Comparison of ENCODE assay signal across 19 cellular contexts in the genomic region with DNA sequence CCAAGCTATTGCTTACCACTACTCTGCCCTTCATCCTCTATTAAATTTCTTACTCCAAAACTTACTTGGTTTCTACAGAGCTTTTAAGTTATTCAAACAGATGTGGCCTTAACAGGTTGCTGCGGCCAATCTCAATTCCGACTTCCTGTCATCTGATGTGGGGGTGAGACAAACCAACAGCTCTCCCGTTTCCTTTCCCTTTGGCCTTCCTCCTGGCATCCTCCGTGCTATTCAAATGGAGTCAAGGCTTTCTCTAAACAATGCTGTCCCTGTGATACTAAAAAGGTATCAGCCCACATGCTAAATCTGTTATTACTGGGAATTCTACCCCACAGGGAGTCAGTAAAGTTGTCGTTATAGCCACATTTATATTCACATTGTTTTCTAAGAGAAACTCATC. TPM values are rescaled to one million over a fixed set of nuclear protein-coding genes. Genes with fewer than 3 reads are reported as not detected.
DNase-seq lines count a peak whose midpoint lies in the region; ATAC-seq and TF ChIP-seq lines count a peak whose summit lies in the region.
"Had no signal": no experiment of that assay in that cellular context is flagged by ENCODE, and none has a peak within 500 bp of the region (broad histone marks: within the 10 kb centered on the region; RNA-seq: fewer than 3 reads in every experiment).

No MANE protein-coding gene starts in this region.

- H3K27ac ChIP-seq in mammary epithelial cell (ENCODE audit: insufficient read depth, low read depth, low read length) (no peak overlapping the region), stomach smooth muscle (ENCODE audit: low read length) (peak overlapping the region; percentile 37)
- no peak overlapping the region for H3K27ac ChIP-seq in CD4-positive, alpha-beta T cell (ENCODE audit: low read depth, low read length)
- H3K27ac ChIP-seq: A549 had no signal

- no peaks in the 10 kb centered on the region for H3K27me3 ChIP-seq in mammary epithelial cell (ENCODE audit: insufficient read depth, low read length)
- no peaks in the 10 kb centered on the region for H3K27me3 ChIP-seq in stomach smooth muscle (ENCODE audit: control insufficient read depth in 1 of 2, insufficient read depth in 2 of 2, low read length in 2 of 2)
- no peaks in the 10 kb centered on the region for H3K27me3 ChIP-seq in CD4-positive, alpha-beta T cell (ENCODE audit: control insufficient read depth, insufficient read depth, low read length)
- H3K27me3 ChIP-seq: BE2C had no signal

- intact Hi-C loops in MCF 10A (cut with micrococcal nuclease) (no loop called here), mammary epithelial cell (cut with micrococcal nuclease) (no loop called here), left ventricle myocardium superior (cut with micrococcal nuclease) (no loop called here)
- intact Hi-C loops in CD4-positive, alpha-beta T cell (cut with DNase I, micrococcal nuclease): no loop called here

- peaks cover 58% of the 10 kb centered on the region for H3K79me2 ChIP-seq in mammary epithelial cell (ENCODE audit: insufficient read depth, low read length)

- H3K9me3 Mint-ChIP-seq in MCF 10A (ENCODE audit: unreplicated experiment): no peaks in the 10 kb centered on the region
- no peaks in the 10 kb centered on the region for H3K9me3 Mint-ChIP-seq in CD4-positive, alpha-beta T cell
- H3K9me3 Mint-ChIP-seq: activated naive CD8-positive, alpha-beta T cell treated with anti-CD3 and anti-CD28 coated beads, Interleukin-2, amount 50 U/mL, for 24 hours; brain; dendritic cell treated with granulocyte-macrophage colony-stimulating factor and Interleukin-4, amounts not matched to agents 40 ng/mL and 50 ng/mL, for 4 days had no signal

- H3K27ac Mint-ChIP-seq in MCF 10A (ENCODE audit: low read depth, unreplicated experiment): peak overlapping the region; percentile 82
- no peak overlapping the region for H3K27ac Mint-ChIP-seq in CD4-positive, alpha-beta T cell
- H3K27ac Mint-ChIP-seq: activated CD8-positive, alpha-beta memory T cell treated with anti-CD3 and anti-CD28 coated beads, Interleukin-2, amount 10 ng/mL, durations not matched to agents 7 days and 5 days; activated naive CD8-positive, alpha-beta T cell treated with anti-CD3 and anti-CD28 coated beads, Interleukin-2, amount 50 U/mL, for 24 hours; brain; dendritic cell treated with granulocyte-macrophage colony-stimulating factor and Interleukin-4, amounts not matched to agents 40 ng/mL and 50 ng/mL, for 4 days had no signal

- POLR2A ChIA-PET in MCF 10A (lab: Yijun Ruan, JAX): interaction anchor here (0.9 to 1.5 kb wide), 4 partner anchors 9 to 24 kb away, joined by 3 to 11 read pairs (median 6); partner anchors contain the start of genes MRRF and RBM18
- POLR2A ChIA-PET in CD4-positive, alpha-beta T cell (lab: Charles Lee): interaction anchor here (1.3 kb wide), 1 partner anchor 12 kb away, joined by 3 read pairs; the partner anchor contains the start of genes MRRF and RBM18

- peaks cover 10% of the 10 kb centered on the region for H3K4me1 ChIP-seq in mammary epithelial cell (ENCODE audit: insufficient read depth, low read length)
- no peaks in the 10 kb centered on the region for H3K4me1 ChIP-seq in stomach smooth muscle (ENCODE audit: control insufficient read depth, insufficient read depth, low read length)
- H3K4me1 ChIP-seq: A549, BE2C had no signal

- H3K36me3 ChIP-seq in mammary epithelial cell (ENCODE audit: insufficient read depth, low read length) (peaks cover 22% of the 10 kb centered on the region), stomach smooth muscle (ENCODE audit: control insufficient read depth in 2 of 2, insufficient read depth in 2 of 2, low read length in 2 of 2) (peaks cover 18 to 28% of the 10 kb centered on the region in 2 donors)

- CTCF ChIA-PET in MCF 10A (lab: Yijun Ruan, JAX) (interaction anchor here (1.2 kb wide), 1 partner anchor 200 kb away, joined by 3 read pairs; no protein-coding TSS in a partner anchor), mammary epithelial cell (lab: Charles Lee; ENCODE audit: low non-redundant PET) (no interaction called here)
- CTCF ChIA-PET in CD4-positive, alpha-beta T cell (lab: Charles Lee): no interaction called here

- no peaks in the 10 kb centered on the region for H3K9me3 ChIP-seq in mammary epithelial cell (replicated peaks; ENCODE audit: insufficient read depth, low read length)
- H3K9me3 ChIP-seq in stomach smooth muscle (ENCODE audit: control insufficient read depth in 2 of 2, low read length in 2 of 2): no peaks in the 10 kb centered on the region
- H3K9me3 ChIP-seq in CD4-positive, alpha-beta T cell (ENCODE audit: control insufficient read depth, low read length): no peaks in the 10 kb centered on the region
- H3K9me3 ChIP-seq: A549 had no signal

- no peak overlapping the region for H3K4me3 Mint-ChIP-seq in MCF 10A (ENCODE audit: unreplicated experiment)
- H3K4me3 Mint-ChIP-seq in CD4-positive, alpha-beta T cell: no peak overlapping the region
- H3K4me3 Mint-ChIP-seq: activated CD8-positive, alpha-beta memory T cell treated with anti-CD3 and anti-CD28 coated beads, Interleukin-2, amount 10 ng/mL, durations not matched to agents 7 days and 5 days; activated naive CD8-positive, alpha-beta T cell treated with anti-CD3 and anti-CD28 coated beads, Interleukin-2, amount 50 U/mL, for 24 hours; brain; dendritic cell treated with granulocyte-macrophage colony-stimulating factor and Interleukin-4, amounts not matched to agents 40 ng/mL and 50 ng/mL, for 4 days had no signal

- 49% methylated on average over 5 of the region's 5 CpGs for WGBS in mammary epithelial cell (ENCODE audit: low coverage, missing lambda C conversion rate)

- H4K20me1 ChIP-seq in mammary epithelial cell (ENCODE audit: insufficient read depth, low read length): no peaks in the 10 kb centered on the region

- no peaks in the 10 kb centered on the region for H3K27me3 Mint-ChIP-seq in MCF 10A (ENCODE audit: insufficient read depth, unreplicated experiment)
- H3K27me3 Mint-ChIP-seq in CD4-positive, alpha-beta T cell: no peaks in the 10 kb centered on the region
- H3K27me3 Mint-ChIP-seq: activated CD8-positive, alpha-beta memory T cell treated with anti-CD3 and anti-CD28 coated beads, Interleukin-2, amount 10 ng/mL, durations not matched to agents 7 days and 5 days; activated naive CD8-positive, alpha-beta T cell treated with anti-CD3 and anti-CD28 coated beads, Interleukin-2, amount 50 U/mL, for 24 hours; dendritic cell treated with granulocyte-macrophage colony-stimulating factor and Interleukin-4, amounts not matched to agents 40 ng/mL and 50 ng/mL, for 4 days had no signal

- peaks cover 13% of the 10 kb centered on the region for H3K4me1 Mint-ChIP-seq in MCF 10A (ENCODE audit: insufficient read depth, unreplicated experiment)
- peaks cover 18% of the 10 kb centered on the region for H3K4me1 Mint-ChIP-seq in CD4-positive, alpha-beta T cell (ENCODE audit: low read depth)
- H3K4me1 Mint-ChIP-seq: activated CD8-positive, alpha-beta memory T cell treated with anti-CD3 and anti-CD28 coated beads, Interleukin-2, amount 10 ng/mL, durations not matched to agents 7 days and 5 days; activated naive CD8-positive, alpha-beta T cell treated with anti-CD3 and anti-CD28 coated beads, Interleukin-2, amount 50 U/mL, for 24 hours had no signal

- H2AFZ ChIP-seq in mammary epithelial cell (ENCODE audit: low read depth, low read length): no peak overlapping the region

- H3K36me3 Mint-ChIP-seq in MCF 10A (ENCODE audit: insufficient read depth, unreplicated experiment): peaks cover 79% of the 10 kb centered on the region
- peaks cover 79% of the 10 kb centered on the region for H3K36me3 Mint-ChIP-seq in CD4-positive, alpha-beta T cell (ENCODE audit: low read depth)

- BruUV-seq in MCF 10A (replicated peaks; lab: Mats Ljungman, UMichigan) (no TSS peak), mammary epithelial cell (replicated peaks; lab: Mats Ljungman, UMichigan) (no TSS peak)

- H3K4me3 ChIP-seq in mammary epithelial cell (replicated peaks in 1 of 3; ENCODE audit: insufficient read depth in 1 of 3, low read depth in 2 of 3, low read length in 3 of 3): no peak overlapping the region
- H3K4me3 ChIP-seq in stomach smooth muscle (ENCODE audit: low read length in 2 of 2): no peak overlapping the region
- H3K4me3 ChIP-seq: A549 had no signal

- DNase-seq in MCF 10A (ENCODE audit: unreplicated experiment) (no peak), mammary epithelial cell (no peak), dermis microvascular lymphatic vessel endothelial cell (ENCODE audit: low read depth in 2 of 2) (peak; percentile 70 to 79), left ventricle myocardium superior (no peak), OCI-M1 (lab: John Stamatoyannopoulos, UW) (no peak)
- DNase-seq in CD4-positive, alpha-beta T cell: no peak
- DNase-seq: activated CD4-positive, alpha-beta T cell treated with anti-CD3 and anti-CD28 coated beads for 4 hours; activated CD8-positive, alpha-beta memory T cell treated with anti-CD3 and anti-CD28 coated beads, Interleukin-2, amount 10 ng/mL, durations not matched to agents 7 days and 5 days; activated naive CD8-positive, alpha-beta T cell treated with anti-CD3 and anti-CD28 coated beads, Interleukin-2, amount 50 U/mL, for 24 hours; BE2C; Calu3; NCI-H1417 treated with DMSO at 0.1 percent for 48 hours; NCI-H526; stimulated activated CD4-positive, alpha-beta T cell treated with anti-CD3 and anti-CD28 coated beads, Interleukin-12 subunit alpha, Interleukin-12 subunit beta, amount 100 ng/mL, for 4 hours had no signal

- H3K9ac ChIP-seq in mammary epithelial cell (ENCODE audit: insufficient read depth, low read length) (no peak overlapping the region), stomach smooth muscle (ENCODE audit: low read length in 2 of 2) (no peak overlapping the region)

- in situ Hi-C loops in mammary epithelial cell (cut with MboI; ENCODE audit: low sequenced_read_pairs in 2 of 2): no loop called here

- TF ChIP-seq CTCF in MCF 10A (IDR thresholded peaks at IDR 0.05; ENCODE audit: unreplicated experiment): no peak
- no peak for TF ChIP-seq CTCF in mammary epithelial cell (conservative IDR thresholded peaks at IDR 0.05 in 1 of 2, IDR thresholded peaks at IDR 0.05 in 1 of 2; ENCODE audit: extremely low read depth in 1 of 2, insufficient read depth in 1 of 2, low read depth in 1 of 2, low read length in 2 of 2)
- no peak for TF ChIP-seq CTCF in CD4-positive, alpha-beta T cell (IDR thresholded peaks at IDR 0.05)

- H3K4me2 ChIP-seq in mammary epithelial cell (ENCODE audit: insufficient read depth, low read depth, low read length): no peak overlapping the region
- H3K4me2 ChIP-seq: A549 had no signal

- dilution Hi-C loops in mammary epithelial cell (cut with HindIII; ENCODE audit: low sequenced_read_pairs): no loop called here

- ATAC-seq in left ventricle myocardium superior (peak; percentile 63), GM21367 (IDR thresholded peaks at IDR 0.05; ENCODE audit: unreplicated experiment) (no peak)
- no peak for ATAC-seq in CD4-positive, alpha-beta T cell (ENCODE audit: poor library complexity)
- ATAC-seq: A549; activated CD8-positive, alpha-beta memory T cell treated with anti-CD3 and anti-CD28 coated beads, Interleukin-2, amount 10 ng/mL, durations not matched to agents 7 days and 5 days; activated naive CD8-positive, alpha-beta T cell treated with anti-CD3 and anti-CD28 coated beads, Interleukin-2, amount 50 U/mL, for 24 hours had no signal

RNA-seq across cellular contexts. Expression of gene RBM18, which starts 11.8 kb away (rescaled TPM):
- total RNA-seq in MCF 10A (2022): 39.9 and 44.4 TPM in 2 replicates
- total RNA-seq in mammary epithelial cell: 10 to 100 TPM; 14.3 to 39.7 TPM
- 22.6 TPM for polyA plus RNA-seq in mammary epithelial cell
- 22.0 TPM for polyA minus RNA-seq in mammary epithelial cell
- 5.3 and 5.7 TPM in 2 replicates for total RNA-seq in dermis microvascular lymphatic vessel endothelial cell
- 41.8 TPM for total RNA-seq in left ventricle myocardium superior
- total RNA-seq in CD4-positive, alpha-beta T cell: 10 to 100 TPM; 25.9 to 27.0 TPM

RNA-seq across cellular contexts. Expression of gene MRRF, which starts 11.9 kb away (rescaled TPM):
- total RNA-seq in MCF 10A (2022) (73.0 and 90.3 TPM in 2 replicates), mammary epithelial cell (10 to 100 TPM; 43.0 to 52.0 TPM), dermis microvascular lymphatic vessel endothelial cell (29.8 and 34.1 TPM in 2 replicates), left ventricle myocardium superior (41.3 TPM)
- 65.8 TPM for polyA plus RNA-seq in mammary epithelial cell
- polyA minus RNA-seq in mammary epithelial cell: 33.9 TPM
- total RNA-seq in CD4-positive, alpha-beta T cell: 10 to 100 TPM; 18.4 to 18.7 TPM

RNA-seq across cellular contexts. Expression of gene LHX6, which starts 24.0 kb away (rescaled TPM):
- total RNA-seq in MCF 10A (2022) (0.26 TPM in 1 of 2 replicates, not detected in the other), mammary epithelial cell (10 to 100 TPM in 1 of 2 donors, 1 to 10 TPM in 1; 4.5 to 22.3 TPM), dermis microvascular lymphatic vessel endothelial cell (1.9 and 3.2 TPM in 2 replicates), left ventricle myocardium superior (8.0 TPM)
- polyA plus RNA-seq in mammary epithelial cell: 3.0 TPM
- 0.83 TPM for polyA minus RNA-seq in mammary epithelial cell
- total RNA-seq in CD4-positive, alpha-beta T cell: not detected
- total RNA-seq: activated CD8-positive, alpha-beta memory T cell treated with anti-CD3 and anti-CD28 coated beads, Interleukin-2, amount 10 ng/mL, durations not matched to agents 7 days and 5 days had no signal

Comparison
In these comparisons a context has a peak if more than half of its experiments do, and no peak if none do; other contexts are left out.
1. DNase-seq: peak in dermis microvascular lymphatic vessel endothelial cell (2 of 2); none in MCF 10A (single experiment), mammary epithelial cell (single experiment), left ventricle myocardium superior (single experiment), CD4-positive, alpha-beta T cell (0 of 10) and OCI-M1 (single experiment).